1 cellular context compared by ENCODE assay signal in the genomic region with DNA sequence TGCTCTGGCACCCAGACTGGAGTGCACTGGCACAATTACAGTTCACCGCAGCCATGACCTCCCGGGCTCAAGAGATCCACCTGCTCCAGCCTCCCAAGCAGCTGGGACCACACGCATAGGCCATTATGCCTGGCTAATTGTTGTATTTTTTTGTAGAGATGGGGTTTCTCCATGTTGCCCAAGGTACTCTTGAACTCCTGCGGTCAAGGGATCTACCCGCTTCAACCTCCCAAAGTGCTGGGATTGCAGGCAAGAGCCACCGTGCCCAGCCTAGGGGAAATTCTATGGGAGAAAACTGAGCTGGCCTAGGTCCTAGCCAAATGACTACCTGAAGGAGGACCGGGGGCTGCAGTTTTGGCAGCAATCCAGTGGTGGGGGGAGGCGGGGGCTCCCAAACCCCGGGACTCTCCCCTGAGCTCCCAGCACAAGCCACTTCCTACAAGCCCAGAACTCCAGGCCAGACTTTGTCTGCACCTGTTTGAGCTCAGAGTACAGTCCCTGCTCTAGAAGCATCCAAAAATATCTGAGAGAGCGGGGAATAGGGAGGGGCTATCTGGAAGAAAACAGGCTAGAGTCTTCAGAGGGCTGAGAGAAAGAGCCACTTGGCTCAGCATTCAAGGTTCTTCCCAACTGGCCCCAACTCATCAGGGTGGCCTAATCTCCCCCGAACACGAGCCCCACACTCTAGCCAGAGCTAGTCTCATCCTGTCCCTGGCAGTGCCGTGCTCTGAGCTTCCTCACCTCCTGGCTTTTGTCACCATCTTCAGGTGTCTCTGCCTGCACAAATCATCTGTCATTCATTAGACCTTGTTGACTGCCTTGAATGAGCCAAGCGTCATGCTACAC.
TF ChIP-seq lines count a peak whose summit lies in the region.

No MANE protein-coding gene starts in this region.

TF ChIP-seq in HepG2, 621 proteins besides CTCF, POLR2A, EP300 and RAD21:
- TF ChIP-seq SKI (IDR thresholded peaks at IDR 0.05; ENCODE audit: partially characterized antibody) = no peak
- no peak for TF ChIP-seq SALL1 (CRISPR knock-in tag; IDR thresholded peaks at IDR 0.05)
- no peak for TF ChIP-seq ZNF263 (CRISPR knock-in tag; IDR thresholded peaks at IDR 0.05)
- peak; percentile 66; the same call in 1 of the 2 replicates for TF ChIP-seq PRDM15 (CRISPR knock-in tag; IDR thresholded peaks at IDR 0.05)
- TF ChIP-seq JUND (CRISPR knock-in tag; IDR thresholded peaks at IDR 0.05) = no peak
- no peak for TF ChIP-seq ONECUT2 (CRISPR knock-in tag; IDR thresholded peaks at IDR 0.05)
- TF ChIP-seq FOSL2 (CRISPR knock-in tag; IDR thresholded peaks at IDR 0.05) = no peak
- no peak for TF ChIP-seq ZNF772 (CRISPR knock-in tag; IDR thresholded peaks at IDR 0.05)
- TF ChIP-seq TRAFD1 (CRISPR knock-in tag; IDR thresholded peaks at IDR 0.05; ENCODE audit: borderline replicate concordance) = no peak
